ENCODE assay signal across 8 cellular contexts in genomic region chr16:57736419-57737281, GRCh38. TPM values are rescaled to one million over a fixed set of nuclear protein-coding genes. Genes with fewer than 3 reads are reported as not detected.
A peak's percentile ranks its signal among the peaks of the same experiment; 100 is the strongest.
DNase-seq lines count a peak whose midpoint lies in the region; ATAC-seq and TF ChIP-seq lines count a peak whose summit lies in the region.

No MANE protein-coding gene starts in this region.

- TF ChIP-seq EP300 in stomach (IDR thresholded peaks at IDR 0.05): no peak

- no peaks in the 10 kb centered on the region for H3K27me3 ChIP-seq in effector memory CD4-positive, alpha-beta T cell (replicated peaks; ENCODE audit: control insufficient read depth, insufficient read depth, low read length, poor library complexity, severe bottlenecking)
- no peaks in the 10 kb centered on the region for H3K27me3 ChIP-seq in stomach

- peak overlapping the region; percentile 82 for H3K4me3 ChIP-seq in effector memory CD4-positive, alpha-beta T cell (ENCODE audit: insufficient read depth, low read depth, low read length, poor library complexity, severe bottlenecking)
- H3K4me3 ChIP-seq in mesodermal cell (ENCODE audit: extremely low read depth, insufficient read depth, low read length, poor library complexity, severe bottlenecking) (peak overlapping the region; percentile 81), stomach (peak overlapping the region; percentile 75 to 97 (median 84))

- peak overlapping the region; percentile 92 for H3K27ac Mint-ChIP-seq in activated CD4-positive, alpha-beta T cell treated with anti-CD3 and anti-CD28 coated beads, Interleukin-2, amount 10 ng/mL, durations not matched to agents 7 days and 5 days

- DNase-seq in NCI-H2081 (lab: John Stamatoyannopoulos, UW): peak; percentile 33 to 51
- DNase-seq in NCI-H2081 treated with DMSO at 0.1 percent for 48 hours (lab: John Stamatoyannopoulos, UW): no peak
- peak; percentile 4 for DNase-seq in NCI-H2029 treated with DMSO at 0.1 percent for 48 hours (lab: John Stamatoyannopoulos, UW)
- DNase-seq in activated CD4-positive, alpha-beta T cell treated with anti-CD3 and anti-CD28 coated beads, Interleukin-2, amount 10 ng/mL, durations not matched to agents 7 days and 5 days: peak; percentile 66
- peak in 2 of 3 donors; percentile 33 to 36 for DNase-seq in effector memory CD4-positive, alpha-beta T cell
- DNase-seq in stomach: peak; percentile 46

- H3K27ac ChIP-seq in effector memory CD4-positive, alpha-beta T cell (ENCODE audit: insufficient read depth, low read length, poor library complexity, severe bottlenecking): peak overlapping the region; percentile 77
- H3K27ac ChIP-seq in mesodermal cell (ENCODE audit: low read depth, low read length, severe bottlenecking): peak overlapping the region; percentile 93
- peak overlapping the region; percentile 62 to 86 (median 81) for H3K27ac ChIP-seq in stomach

- H3K4me3 Mint-ChIP-seq in activated CD4-positive, alpha-beta T cell treated with anti-CD3 and anti-CD28 coated beads, Interleukin-2, amount 10 ng/mL, durations not matched to agents 7 days and 5 days: peak overlapping the region; percentile 98

- no peaks in the 10 kb centered on the region for H3K36me3 ChIP-seq in effector memory CD4-positive, alpha-beta T cell (ENCODE audit: control insufficient read depth, insufficient read depth, low read length)
- H3K36me3 ChIP-seq in mesodermal cell (ENCODE audit: control insufficient read depth, insufficient read depth, low read length): peaks cover 17% of the 10 kb centered on the region
- peaks cover 2 to 27% (median 3%) of the 10 kb centered on the region in 4 donors for H3K36me3 ChIP-seq in stomach

- H3K9me3 ChIP-seq in effector memory CD4-positive, alpha-beta T cell (ENCODE audit: control insufficient read depth, low read length): no peaks in the 10 kb centered on the region
- peaks cover 6% of the 10 kb centered on the region for H3K9me3 ChIP-seq in mesodermal cell (ENCODE audit: control insufficient read depth, low read length)
- no peaks in the 10 kb centered on the region for H3K9me3 ChIP-seq in stomach

- WGBS in mesodermal cell (ENCODE audit: insufficient coverage in 2 of 2), 2 experiments: 19 to 28% methylated on average over 15 to 19 of the region's 21 CpGs
- 2 to 7% (median 4%) methylated on average over 20 to 21 of the region's 21 CpGs for WGBS in stomach, 5 donors

- peaks cover 27% of the 10 kb centered on the region for H3K4me1 Mint-ChIP-seq in activated CD4-positive, alpha-beta T cell treated with anti-CD3 and anti-CD28 coated beads, Interleukin-2, amount 10 ng/mL, durations not matched to agents 7 days and 5 days

- H3K9me3 Mint-ChIP-seq in activated CD4-positive, alpha-beta T cell treated with anti-CD3 and anti-CD28 coated beads, Interleukin-2, amount 10 ng/mL, durations not matched to agents 7 days and 5 days: peaks cover 16% of the 10 kb centered on the region

- peaks cover 14% of the 10 kb centered on the region for H3K36me3 Mint-ChIP-seq in activated CD4-positive, alpha-beta T cell treated with anti-CD3 and anti-CD28 coated beads, Interleukin-2, amount 10 ng/mL, durations not matched to agents 7 days and 5 days (ENCODE audit: low read depth)

- POLR2A ChIA-PET in activated CD4-positive, alpha-beta T cell treated with anti-CD3 and anti-CD28 coated beads, Interleukin-2, amount 10 ng/mL, durations not matched to agents 7 days and 5 days (lab: Charles Lee): no interaction called here

- CTCF ChIA-PET in activated CD4-positive, alpha-beta T cell treated with anti-CD3 and anti-CD28 coated beads, Interleukin-2, amount 10 ng/mL, durations not matched to agents 7 days and 5 days (lab: Charles Lee): interaction anchor here (0.6 to 2.9 kb wide), 15 partner anchors 10 to 185 kb away, joined by 3 to 14 read pairs (median 4); no protein-coding TSS in a partner anchor

- H3K4me1 ChIP-seq in effector memory CD4-positive, alpha-beta T cell (ENCODE audit: control insufficient read depth, insufficient read depth, low read length, poor library complexity, severe bottlenecking): peaks cover 10% of the 10 kb centered on the region
- peaks cover 7% of the 10 kb centered on the region for H3K4me1 ChIP-seq in mesodermal cell (ENCODE audit: control insufficient read depth, insufficient read depth, low read length, poor library complexity, severe bottlenecking)
- H3K4me1 ChIP-seq in stomach: peaks cover 14 to 40% (median 23%) of the 10 kb centered on the region in 4 donors

- no peaks in the 10 kb centered on the region for H3K27me3 Mint-ChIP-seq in activated CD4-positive, alpha-beta T cell treated with anti-CD3 and anti-CD28 coated beads, Interleukin-2, amount 10 ng/mL, durations not matched to agents 7 days and 5 days

- no peak for ATAC-seq in GM18861 (IDR thresholded peaks at IDR 0.05; ENCODE audit: unreplicated experiment)

- intact Hi-C loops in stomach (cut with DNase I; ENCODE audit: low total_unique reads): no loop called here

- TF ChIP-seq POLR2A in stomach (IDR thresholded peaks at IDR 0.05): no peak

- TF ChIP-seq CTCF in stomach (IDR thresholded peaks at IDR 0.05): no peak

RNA-seq across cellular contexts. Expression of gene KATNB1, which starts 1.1 kb away (rescaled TPM):
- 10 to 100 TPM; 23.1 to 31.7 TPM for total RNA-seq in activated CD4-positive, alpha-beta T cell treated with anti-CD3 and anti-CD28 coated beads, Interleukin-2, amount 10 ng/mL, durations not matched to agents 7 days and 5 days
- 25.0 TPM for polyA plus RNA-seq in mesodermal cell (2013, experiment 1 of 2)
- 17.6 TPM for polyA plus RNA-seq in mesodermal cell (2013, experiment 2 of 2)
- 10 to 100 TPM in 4 of 5 donors, 1 to 10 TPM in 1; 6.7 to 58.5 (median 25.7) TPM for total RNA-seq in stomach
- 10 to 100 TPM; 12.7 to 13.5 (median 13.3) TPM for polyA plus RNA-seq in stomach

RNA-seq across cellular contexts. Expression of gene DRC7, which starts 42.0 kb away (rescaled TPM):
- total RNA-seq in activated CD4-positive, alpha-beta T cell treated with anti-CD3 and anti-CD28 coated beads, Interleukin-2, amount 10 ng/mL, durations not matched to agents 7 days and 5 days: not detected
- polyA plus RNA-seq in mesodermal cell (2013, experiment 1 of 2): 0.33 TPM
- 0.86 TPM for polyA plus RNA-seq in mesodermal cell (2013, experiment 2 of 2)
- not detected for total RNA-seq in stomach
- polyA plus RNA-seq in stomach: not detected
